Comparison of ENCODE assay signal across 18 cellular contexts in genomic region chr4:974668-975067, GRCh38. TPM values are rescaled to one million over a fixed set of nuclear protein-coding genes. Genes with fewer than 3 reads are reported as not detected.
DNase-seq lines count a peak whose midpoint lies in the region; ATAC-seq and TF ChIP-seq lines count a peak whose summit lies in the region.
"Had no signal": no experiment of that assay in that cellular context is flagged by ENCODE, and none has a peak within 500 bp of the region (broad histone marks: within the 10 kb centered on the region; RNA-seq: fewer than 3 reads in every experiment).

No MANE protein-coding gene starts in this region.

- CTCF ChIA-PET in RWPE1 (lab: Yijun Ruan, JAX) = no interaction called here

- H3K27ac ChIP-seq in RWPE1 = 0 out of 2 replicates have a peak overlapping the region, but pooled peaks have one; percentile 11

- no peak overlapping the region for H3K27ac Mint-ChIP-seq in activated naive CD4-positive, alpha-beta T cell treated with anti-CD3 and anti-CD28 coated beads, Interleukin-2, amount 50 U/mL, for 24 hours
- no peak overlapping the region for H3K27ac Mint-ChIP-seq in activated naive CD4-positive, alpha-beta T cell treated with anti-CD3 and anti-CD28 coated beads, Interleukin-2, amount 50 U/mL, for 72 hours
- peak overlapping the region; percentile 19 for H3K27ac Mint-ChIP-seq in central memory CD8-positive, alpha-beta T cell (ENCODE audit: low read depth)
- peak overlapping the region; percentile 43 for H3K27ac Mint-ChIP-seq in neural crest cell (ENCODE audit: unreplicated experiment)
- H3K27ac Mint-ChIP-seq in activated T-helper 17 cell treated with anti-CD3 and anti-CD28 coated beads, Interleukin-2, amount 50 U/mL, for 72 hours = no peak overlapping the region
- H3K27ac Mint-ChIP-seq: CD4-positive, CD25-positive, alpha-beta regulatory T cell; HFFc6 had no signal

- ATAC-seq in activated naive CD4-positive, alpha-beta T cell treated with anti-CD3 and anti-CD28 coated beads, Interleukin-2, amount 50 U/mL, for 72 hours = no peak
- no peak for ATAC-seq in central memory CD8-positive, alpha-beta T cell (replicated peaks; ENCODE audit: extremely low read depth, poor library complexity, severe bottlenecking)
- no peak for ATAC-seq in activated T-helper 17 cell treated with anti-CD3 and anti-CD28 coated beads, Interleukin-2, amount 50 U/mL, for 72 hours (replicated peaks)
- ATAC-seq: HCT116 had no signal

- no peaks in the 10 kb centered on the region for H3K36me3 Mint-ChIP-seq in activated naive CD4-positive, alpha-beta T cell treated with anti-CD3 and anti-CD28 coated beads, Interleukin-2, amount 50 U/mL, for 24 hours
- no peaks in the 10 kb centered on the region for H3K36me3 Mint-ChIP-seq in activated naive CD4-positive, alpha-beta T cell treated with anti-CD3 and anti-CD28 coated beads, Interleukin-2, amount 50 U/mL, for 72 hours
- H3K36me3 Mint-ChIP-seq in central memory CD8-positive, alpha-beta T cell (ENCODE audit: insufficient read depth) = peaks cover 11% of the 10 kb centered on the region
- no peaks in the 10 kb centered on the region for H3K36me3 Mint-ChIP-seq in neural crest cell (ENCODE audit: low read depth)
- no peaks in the 10 kb centered on the region for H3K36me3 Mint-ChIP-seq in activated T-helper 17 cell treated with anti-CD3 and anti-CD28 coated beads, Interleukin-2, amount 50 U/mL, for 72 hours (ENCODE audit: low read depth)
- H3K36me3 Mint-ChIP-seq: CD4-positive, CD25-positive, alpha-beta regulatory T cell had no signal

- no peaks in the 10 kb centered on the region for H3K27me3 Mint-ChIP-seq in activated naive CD4-positive, alpha-beta T cell treated with anti-CD3 and anti-CD28 coated beads, Interleukin-2, amount 50 U/mL, for 24 hours
- no peaks in the 10 kb centered on the region for H3K27me3 Mint-ChIP-seq in central memory CD8-positive, alpha-beta T cell
- H3K27me3 Mint-ChIP-seq in neural crest cell (ENCODE audit: low read depth) = no peaks in the 10 kb centered on the region
- no peaks in the 10 kb centered on the region for H3K27me3 Mint-ChIP-seq in activated T-helper 17 cell treated with anti-CD3 and anti-CD28 coated beads, Interleukin-2, amount 50 U/mL, for 72 hours
- H3K27me3 Mint-ChIP-seq: CD4-positive, CD25-positive, alpha-beta regulatory T cell; CD8-positive, alpha-beta memory T cell had no signal

- peaks cover 5% of the 10 kb centered on the region for H3K4me1 Mint-ChIP-seq in activated naive CD4-positive, alpha-beta T cell treated with anti-CD3 and anti-CD28 coated beads, Interleukin-2, amount 50 U/mL, for 24 hours
- H3K4me1 Mint-ChIP-seq in central memory CD8-positive, alpha-beta T cell = peaks cover 21% of the 10 kb centered on the region
- H3K4me1 Mint-ChIP-seq in neural crest cell = no peaks in the 10 kb centered on the region
- no peaks in the 10 kb centered on the region for H3K4me1 Mint-ChIP-seq in activated T-helper 17 cell treated with anti-CD3 and anti-CD28 coated beads, Interleukin-2, amount 50 U/mL, for 72 hours

- H3K4me3 Mint-ChIP-seq in activated naive CD4-positive, alpha-beta T cell treated with anti-CD3 and anti-CD28 coated beads, Interleukin-2, amount 50 U/mL, for 24 hours = peak overlapping the region; percentile 33
- H3K4me3 Mint-ChIP-seq in central memory CD8-positive, alpha-beta T cell = peak overlapping the region; percentile 37
- H3K4me3 Mint-ChIP-seq in neural crest cell = peak overlapping the region; percentile 47
- no peak overlapping the region for H3K4me3 Mint-ChIP-seq in activated T-helper 17 cell treated with anti-CD3 and anti-CD28 coated beads, Interleukin-2, amount 50 U/mL, for 72 hours
- H3K4me3 Mint-ChIP-seq: HFFc6 had no signal

- TF ChIP-seq CTCF in RWPE1 (conservative IDR thresholded peaks at IDR 0.05; ENCODE audit: low read depth) (no peak), neural crest cell (conservative IDR thresholded peaks at IDR 0.05) (no peak), GM20000 (IDR thresholded peaks at IDR 0.05; ENCODE audit: extremely low read depth, missing control alignments) (no peak)

- POLR2A ChIA-PET in RWPE1 (lab: Yijun Ruan, JAX; ENCODE audit: low non-redundant PET) = no interaction called here

- H3K9me3 Mint-ChIP-seq in activated naive CD4-positive, alpha-beta T cell treated with anti-CD3 and anti-CD28 coated beads, Interleukin-2, amount 50 U/mL, for 24 hours = no peaks in the 10 kb centered on the region
- H3K9me3 Mint-ChIP-seq in activated naive CD4-positive, alpha-beta T cell treated with anti-CD3 and anti-CD28 coated beads, Interleukin-2, amount 50 U/mL, for 72 hours = no peaks in the 10 kb centered on the region
- no peaks in the 10 kb centered on the region for H3K9me3 Mint-ChIP-seq in central memory CD8-positive, alpha-beta T cell
- no peaks in the 10 kb centered on the region for H3K9me3 Mint-ChIP-seq in neural crest cell
- H3K9me3 Mint-ChIP-seq in activated T-helper 17 cell treated with anti-CD3 and anti-CD28 coated beads, Interleukin-2, amount 50 U/mL, for 72 hours = no peaks in the 10 kb centered on the region
- H3K9me3 Mint-ChIP-seq: CD4-positive, CD25-positive, alpha-beta regulatory T cell; CD8-positive, alpha-beta memory T cell; HFFc6 had no signal

- DNase-seq in activated naive CD4-positive, alpha-beta T cell treated with anti-CD3 and anti-CD28 coated beads, Interleukin-2, amount 50 U/mL, for 72 hours (ENCODE audit: low spot score in 2 of 2) = no peak
- DNase-seq in RWPE1 (ENCODE audit: low spot score) (no peak), neural crest cell (ENCODE audit: low read depth, low spot score) (no peak), GM20000 (ENCODE audit: low spot score) (no peak), NCI-H774 (lab: John Stamatoyannopoulos, UW) (no peak)
- no peak for DNase-seq in central memory CD8-positive, alpha-beta T cell (ENCODE audit: low spot score in 2 of 2)
- DNase-seq: BE2C; C1 segment of cervical spinal cord; CD4-positive, CD25-positive, alpha-beta regulatory T cell; CD8-positive, alpha-beta memory T cell; COR-L47; DMS 273 treated with DMSO at 0.1 percent for 48 hours; GOT3; HFFc6; IMR-90 had no signal

RNA-seq across cellular contexts. Expression of gene DGKQ, which starts 1.3 kb away (rescaled TPM):
- 1 to 10 TPM; 7.8 to 7.9 TPM for total RNA-seq in activated naive CD4-positive, alpha-beta T cell treated with anti-CD3 and anti-CD28 coated beads, Interleukin-2, amount 50 U/mL, for 72 hours
- 15.0 and 15.7 TPM in 2 replicates for total RNA-seq in neural crest cell
- total RNA-seq in activated T-helper 17 cell treated with anti-CD3 and anti-CD28 coated beads, Interleukin-2, amount 50 U/mL, for 72 hours = 1 to 10 TPM; 4.8 to 9.0 TPM

RNA-seq across cellular contexts. Expression of gene IDUA, which starts 12.2 kb away (rescaled TPM):
- 10 to 100 TPM in 1 of 2 donors, 1 to 10 TPM in 1; 8.5 to 23.3 TPM for total RNA-seq in activated naive CD4-positive, alpha-beta T cell treated with anti-CD3 and anti-CD28 coated beads, Interleukin-2, amount 50 U/mL, for 72 hours
- 16.4 and 18.0 TPM in 2 replicates for total RNA-seq in neural crest cell
- total RNA-seq in activated T-helper 17 cell treated with anti-CD3 and anti-CD28 coated beads, Interleukin-2, amount 50 U/mL, for 72 hours = 10 to 100 TPM; 14.9 to 16.4 TPM

RNA-seq across cellular contexts. Expression of gene SLC26A1, which starts 18.5 kb away (rescaled TPM):
- not detected for total RNA-seq in activated naive CD4-positive, alpha-beta T cell treated with anti-CD3 and anti-CD28 coated beads, Interleukin-2, amount 50 U/mL, for 72 hours
- total RNA-seq in neural crest cell = 0.27 and 0.84 TPM in 2 replicates
- total RNA-seq in activated T-helper 17 cell treated with anti-CD3 and anti-CD28 coated beads, Interleukin-2, amount 50 U/mL, for 72 hours = under 1 TPM in 1 of 2 donors, not detected in 1; 0.37 TPM
- total RNA-seq: CD8-positive, alpha-beta memory T cell; IMR-90 had no signal

RNA-seq across cellular contexts. Expression of gene FGFRL1, which starts 36.8 kb away (rescaled TPM):
- total RNA-seq in activated naive CD4-positive, alpha-beta T cell treated with anti-CD3 and anti-CD28 coated beads, Interleukin-2, amount 50 U/mL, for 72 hours = 10 to 100 TPM; 10.3 to 27.6 TPM
- 54.9 and 58.8 TPM in 2 replicates for total RNA-seq in neural crest cell
- total RNA-seq in activated T-helper 17 cell treated with anti-CD3 and anti-CD28 coated beads, Interleukin-2, amount 50 U/mL, for 72 hours = 10 to 100 TPM; 12.0 to 16.7 TPM

RNA-seq across cellular contexts. Expression of gene TMEM175, which starts 42.4 kb away (rescaled TPM):
- total RNA-seq in activated naive CD4-positive, alpha-beta T cell treated with anti-CD3 and anti-CD28 coated beads, Interleukin-2, amount 50 U/mL, for 72 hours = 10 to 100 TPM; 12.1 to 13.9 TPM
- total RNA-seq in neural crest cell = 15.2 and 22.1 TPM in 2 replicates
- 1 to 10 TPM; 6.5 to 10.0 TPM for total RNA-seq in activated T-helper 17 cell treated with anti-CD3 and anti-CD28 coated beads, Interleukin-2, amount 50 U/mL, for 72 hours

Comparison
In these comparisons a context has a peak if more than half of its experiments do, and no peak if none do; other contexts are left out.
1. H3K27ac Mint-ChIP-seq: peak in central memory CD8-positive, alpha-beta T cell (single experiment) and neural crest cell (single experiment); none in activated naive CD4-positive, alpha-beta T cell treated with anti-CD3 and anti-CD28 coated beads, Interleukin-2, amount 50 U/mL, for 24 hours (single experiment), activated naive CD4-positive, alpha-beta T cell treated with anti-CD3 and anti-CD28 coated beads, Interleukin-2, amount 50 U/mL, for 72 hours (0 of 2) and activated T-helper 17 cell treated with anti-CD3 and anti-CD28 coated beads, Interleukin-2, amount 50 U/mL, for 72 hours (single experiment).